Comparison of ENCODE assay signal across 15 cellular contexts in genomic region chr15:45136378-45136764, GRCh38. TPM values are rescaled to one million over a fixed set of nuclear protein-coding genes. Genes with fewer than 3 reads are reported as not detected.
DNase-seq lines count a peak whose midpoint lies in the region; TF ChIP-seq lines count a peak whose summit lies in the region.
"Had no signal": no experiment of that assay in that cellular context is flagged by ENCODE, and none has a peak within 500 bp of the region (broad histone marks: within the 10 kb centered on the region; RNA-seq: fewer than 3 reads in every experiment).

No MANE protein-coding gene starts in this region.

- H4K20me1 ChIP-seq in DOHH2 (ENCODE audit: control insufficient read depth, insufficient read depth, low read depth, low read length): no peaks in the 10 kb centered on the region
- H4K20me1 ChIP-seq in MM.1S (ENCODE audit: insufficient read depth, low read length): no peaks in the 10 kb centered on the region; the same call in 1 of the 2 replicates

- H3K4me1 ChIP-seq in DOHH2 (ENCODE audit: control insufficient read depth, low read length): no peaks in the 10 kb centered on the region
- 0 out of 2 replicates have a peak, but pooled peaks cover 3% of the 10 kb centered on the region for H3K4me1 ChIP-seq in MM.1S (ENCODE audit: low read length)
- no peaks in the 10 kb centered on the region for H3K4me1 ChIP-seq in ovary (ENCODE audit: insufficient read depth)

- CTCF ChIA-PET in AG04449 (lab: Yijun Ruan, JAX): interaction anchor here (1.0 to 11.5 kb wide), 2 partner anchors 10 to 15 kb away, joined by 6 to 129 read pairs; no protein-coding TSS in a partner anchor

- H3K9me2 ChIP-seq in DOHH2 (replicated peaks; ENCODE audit: control insufficient read depth, low read length): no peaks in the 10 kb centered on the region
- H3K9me2 ChIP-seq in MM.1S (replicated peaks; ENCODE audit: insufficient read depth, low read length): no peaks in the 10 kb centered on the region

- no peaks in the 10 kb centered on the region for H3K9me3 ChIP-seq in DOHH2 (ENCODE audit: control insufficient read depth, insufficient read depth, low read length)
- H3K9me3 ChIP-seq in WERI-Rb-1 (ENCODE audit: severe bottlenecking): no peaks in the 10 kb centered on the region
- H3K9me3 ChIP-seq in MM.1S (replicated peaks; ENCODE audit: insufficient read depth, low read length): no peaks in the 10 kb centered on the region
- no peaks in the 10 kb centered on the region for H3K9me3 ChIP-seq in ovary
- H3K9me3 ChIP-seq: thyroid gland had no signal

- TF ChIP-seq CTCF in AG04449 (IDR thresholded peaks at IDR 0.05; ENCODE audit: insufficient read depth, low read length, missing control alignments): peak; percentile 9
- peak; percentile 23 for TF ChIP-seq CTCF in DOHH2 (IDR thresholded peaks at IDR 0.05; ENCODE audit: low read depth, low read length, poor library complexity, severe bottlenecking)
- TF ChIP-seq CTCF in WERI-Rb-1 (IDR thresholded peaks at IDR 0.05; ENCODE audit: low read depth, low read length): peak; percentile 34; the same call in 1 of the 2 replicates
- no peak for TF ChIP-seq CTCF in MM.1S (IDR thresholded peaks at IDR 0.05; ENCODE audit: low read length)
- TF ChIP-seq CTCF in ovary (IDR thresholded peaks at IDR 0.05): no peak

- 17 to 20% (median 19%) methylated on average over 10 of the region's 10 CpGs for WGBS in ovary, 3 donors

- no peak for TF ChIP-seq POLR2A in ovary (IDR thresholded peaks at IDR 0.05)

- H3K4me2 ChIP-seq in DOHH2 (ENCODE audit: low read length) (no peak overlapping the region), MM.1S (ENCODE audit: low read depth, low read length) (no peak overlapping the region)

- H3K9ac ChIP-seq in MM.1S (ENCODE audit: low read length): no peak overlapping the region

- H3K79me2 ChIP-seq in DOHH2 (ENCODE audit: control insufficient read depth, low read length): no peaks in the 10 kb centered on the region
- no peaks in the 10 kb centered on the region for H3K79me2 ChIP-seq in MM.1S (ENCODE audit: low read length)

- intact Hi-C loops in ovary (cut with DNase I): no loop called here

- no peaks in the 10 kb centered on the region for H3F3A ChIP-seq in DOHH2 (ENCODE audit: control insufficient read depth, insufficient read depth)
- H3F3A ChIP-seq in MM.1S (ENCODE audit: insufficient read depth, low read length): no peaks in the 10 kb centered on the region

- TF ChIP-seq EP300 in ovary (IDR thresholded peaks at IDR 0.05): no peak

- H3K27ac ChIP-seq in DOHH2 (ENCODE audit: low read depth, low read length) (no peak overlapping the region), WERI-Rb-1 (no peak overlapping the region), MM.1S (ENCODE audit: low read length) (no peak overlapping the region), ovary (no peak overlapping the region)
- H3K27ac ChIP-seq: thyroid gland had no signal

- H3K36me3 ChIP-seq in DOHH2 (ENCODE audit: control insufficient read depth, low read length): no peaks in the 10 kb centered on the region
- H3K36me3 ChIP-seq in WERI-Rb-1: no peaks in the 10 kb centered on the region
- H3K36me3 ChIP-seq in MM.1S (replicated peaks; ENCODE audit: insufficient read depth, low read length): no peaks in the 10 kb centered on the region
- H3K36me3 ChIP-seq in ovary: no peaks in the 10 kb centered on the region

- POLR2A ChIA-PET in AG04449 (lab: Yijun Ruan, JAX): no interaction called here

- H2AFZ ChIP-seq in MM.1S (ENCODE audit: low read length): no peak overlapping the region

- DNase-seq in AG04449 (ENCODE audit: low read depth, low spot score) (no peak), WERI-Rb-1 (no peak), iPS-NIHi11 (ENCODE audit: low spot score) (peak; percentile 63), Kasumi-1 (lab: John Stamatoyannopoulos, UW) (no peak), globus pallidus (ENCODE audit: low spot score) (no peak), MM.1S (no peak), ovary (no peak)
- DNase-seq: cerebellar nuclear complex, COR-L47, left cardiac atrium, NCI-H1694, thyroid gland had no signal

- H3K27me3 ChIP-seq in DOHH2 (ENCODE audit: control insufficient read depth, low read length) (peaks cover 3% of the 10 kb centered on the region), WERI-Rb-1 (ENCODE audit: insufficient read depth, low read depth, severe bottlenecking) (no peaks in the 10 kb centered on the region), MM.1S (replicated peaks; ENCODE audit: insufficient read depth, low read length) (no peaks in the 10 kb centered on the region; the same call in 1 of the 2 replicates), ovary (no peaks in the 10 kb centered on the region)
- H3K27me3 ChIP-seq: thyroid gland had no signal

- no peak overlapping the region for H3K4me3 ChIP-seq in AG04449 (ENCODE audit: low read depth, low read length)
- H3K4me3 ChIP-seq in DOHH2 (ENCODE audit: low read length): no peak overlapping the region
- no peak overlapping the region for H3K4me3 ChIP-seq in WERI-Rb-1 (ENCODE audit: low read depth, low read length)
- H3K4me3 ChIP-seq in MM.1S (ENCODE audit: low read length): no peak overlapping the region
- no peak overlapping the region for H3K4me3 ChIP-seq in ovary
- H3K4me3 ChIP-seq: thyroid gland had no signal

RNA-seq across cellular contexts. Expression of gene DUOX1, which starts 6.6 kb away (rescaled TPM):
- total RNA-seq in ovary: 1 to 10 TPM in 5 of 7 donors, under 1 TPM in 2; 0.23 to 9.2 (median 2.2) TPM
- polyA plus RNA-seq in ovary: under 1 TPM; 0.47 to 0.87 TPM
- total RNA-seq: T-helper 2 cell treated with Interferon-gamma antibody and Interleukin-4, amounts not matched to agents 100 ng/mL and 5 ng/mL, for 36 hours had no signal

RNA-seq across cellular contexts. Expression of gene DUOXA1, which starts 6.7 kb away (rescaled TPM):
- total RNA-seq in ovary: 1 to 10 TPM in 4 of 7 donors, under 1 TPM in 3; 0.30 to 4.1 (median 1.2) TPM
- under 1 TPM; 0.51 to 0.77 TPM for polyA plus RNA-seq in ovary
- total RNA-seq: T-helper 2 cell treated with Interferon-gamma antibody and Interleukin-4, amounts not matched to agents 100 ng/mL and 5 ng/mL, for 36 hours had no signal

RNA-seq across cellular contexts. Expression of gene DUOXA2, which starts 22.2 kb away (rescaled TPM):
- under 1 TPM in 1 of 7 donors, not detected in 6; 0.18 TPM for total RNA-seq in ovary
- under 1 TPM in 1 of 2 donors, not detected in 1; 0.17 TPM for polyA plus RNA-seq in ovary
- total RNA-seq: HT-29; left cardiac atrium; T-helper 2 cell treated with Interferon-gamma antibody and Interleukin-4, amounts not matched to agents 100 ng/mL and 5 ng/mL, for 36 hours had no signal

RNA-seq across cellular contexts. Expression of gene DUOX2, which starts 22.4 kb away (rescaled TPM):
- 1 to 10 TPM in 1 of 7 donors, under 1 TPM in 6; 0.05 to 1.1 (median 0.63) TPM for total RNA-seq in ovary
- 1 to 10 TPM in 1 of 2 donors, under 1 TPM in 1; 0.30 to 1.6 TPM for polyA plus RNA-seq in ovary
- total RNA-seq: T-helper 2 cell treated with Interferon-gamma antibody and Interleukin-4, amounts not matched to agents 100 ng/mL and 5 ng/mL, for 36 hours had no signal

RNA-seq across cellular contexts. Expression of gene SHF, which starts 51.4 kb away (rescaled TPM):
- total RNA-seq in ovary: 10 to 100 TPM; 18.3 to 45.3 (median 30.5) TPM
- polyA plus RNA-seq in ovary: 10 to 100 TPM; 17.5 to 31.2 TPM

Comparison
In these comparisons a context has a peak if more than half of its experiments do, and no peak if none do; other contexts are left out.
1. CTCF ChIP-seq: peak in AG04449 (single experiment), DOHH2 (single experiment) and WERI-Rb-1 (single experiment); none in MM.1S (single experiment) and ovary (0 of 3).